ENCODE assay signal across 19 cellular contexts in genomic region chr19:622666-623065, GRCh38. TPM values are rescaled to one million over a fixed set of nuclear protein-coding genes. Genes with fewer than 3 reads are reported as not detected.
DNase-seq lines count a peak whose midpoint lies in the region; ATAC-seq, FAIRE-seq and TF ChIP-seq lines count a peak whose summit lies in the region.
"Had no signal": no experiment of that assay in that cellular context is flagged by ENCODE, and none has a peak within 500 bp of the region (broad histone marks: within the 10 kb centered on the region; RNA-seq: fewer than 3 reads in every experiment).

No MANE protein-coding gene starts in this region.

- H3K4me2 ChIP-seq in A549: no peak overlapping the region; the same call in 2 of the 3 replicates
- H3K4me2 ChIP-seq in H9 (ENCODE audit: insufficient read depth, insufficient read length, low read length): no peak overlapping the region
- no peak overlapping the region for H3K4me2 ChIP-seq in neuronal stem cell (ENCODE audit: insufficient read depth, low read length, poor library complexity, severe bottlenecking)
- H3K4me2 ChIP-seq in mesenchymal stem cell (ENCODE audit: low read length, poor library complexity, severe bottlenecking): no peak overlapping the region
- H3K4me2 ChIP-seq: GM23338 had no signal

- H3K4me3 Mint-ChIP-seq in H9 (no peak overlapping the region), chondrocyte (ENCODE audit: unreplicated experiment) (no peak overlapping the region)
- H3K4me3 Mint-ChIP-seq: B cell; CD4-positive, alpha-beta T cell; GM23338; IgD-negative memory B cell had no signal

- H3K79me1 ChIP-seq in H9 (ENCODE audit: insufficient read depth, low read depth, low read length, poor library complexity, severe bottlenecking) (peaks cover under 1% of the 10 kb centered on the region), neuronal stem cell (ENCODE audit: low read depth, low read length) (peaks cover 5% of the 10 kb centered on the region), mesenchymal stem cell (replicated peaks; ENCODE audit: low read length, poor library complexity, severe bottlenecking) (peaks cover 18% of the 10 kb centered on the region)

- H2BK120ac ChIP-seq in H9 (ENCODE audit: low read depth, low read length, poor library complexity, severe bottlenecking) (no peak overlapping the region), neuronal stem cell (ENCODE audit: low read depth, low read length) (no peak overlapping the region), mesenchymal stem cell (ENCODE audit: low read depth, low read length) (no peak overlapping the region)

- TF ChIP-seq RAD21 in A549 (conservative IDR thresholded peaks at IDR 0.05 in 1 of 2, IDR thresholded peaks at IDR 0.05 in 1 of 2): no peak

- H2AFZ ChIP-seq in H9 (ENCODE audit: low read length) (no peak overlapping the region), neuronal stem cell (ENCODE audit: low read length) (no peak overlapping the region), mesenchymal stem cell (ENCODE audit: low read depth, low read length) (no peak overlapping the region)
- H2AFZ ChIP-seq: GM23338 had no signal

- no peaks in the 10 kb centered on the region for H4K20me1 ChIP-seq in H9 (ENCODE audit: control insufficient read depth, insufficient read depth, insufficient read length)

- DNase-seq in A549 (ENCODE audit: low read depth in 1 of 2, low spot score in 1 of 2) (no peak), H9 (peak; percentile 29), chondrocyte (ENCODE audit: low spot score) (peak; percentile 93), neuronal stem cell (ENCODE audit: low spot score) (no peak), mesenchymal stem cell (no peak), GM19238 (ENCODE audit: insufficient read length, low spot score) (no peak), epidermal melanocyte (ENCODE audit: insufficient read length, low spot score) (no peak)
- DNase-seq: 8988T; C1 segment of cervical spinal cord; Caco-2; CD4-positive, alpha-beta T cell; H7 had no signal

- H3K4me3 ChIP-seq in A549 (no peak overlapping the region), neuronal stem cell (ENCODE audit: low read length in 2 of 2) (no peak overlapping the region), mesenchymal stem cell (ENCODE audit: insufficient read depth in 1 of 2, low read depth in 1 of 2, low read length in 2 of 2) (no peak overlapping the region)
- H3K4me3 ChIP-seq: GM23338 had no signal

- no peak for ATAC-seq in A549
- ATAC-seq: GM23338 had no signal

- H3K23me2 ChIP-seq in H9 (ENCODE audit: insufficient read length, low read depth, low read length, poor library complexity, severe bottlenecking): no peaks in the 10 kb centered on the region

- no peak for TF ChIP-seq EP300 in A549 (IDR thresholded peaks at IDR 0.05)

- no peak overlapping the region for H3K9ac ChIP-seq in H9 (ENCODE audit: extremely low read depth, insufficient read length, low read length)
- H3K9ac ChIP-seq in neuronal stem cell (ENCODE audit: low read depth, low read length, poor library complexity): no peak overlapping the region
- H3K9ac ChIP-seq in mesenchymal stem cell (ENCODE audit: low read length): no peak overlapping the region

- H3K4me1 ChIP-seq in A549 (peaks cover 40% of the 10 kb centered on the region), H9 (ENCODE audit: insufficient read depth, low read length) (no peaks in the 10 kb centered on the region), neuronal stem cell (ENCODE audit: control insufficient read depth in 2 of 2, insufficient read depth in 1 of 2, low read depth in 1 of 2, low read length in 2 of 2) (peaks cover 0 to 12% of the 10 kb centered on the region in 2 donors), mesenchymal stem cell (ENCODE audit: control insufficient read depth, insufficient read depth, low read depth, low read length) (peaks cover 27% of the 10 kb centered on the region)
- H3K4me1 ChIP-seq: Caco-2 had no signal

- H3K18ac ChIP-seq in H9 (ENCODE audit: insufficient read length, low read depth, low read length): no peak overlapping the region
- no peak overlapping the region for H3K18ac ChIP-seq in neuronal stem cell (ENCODE audit: low read length)
- no peak overlapping the region for H3K18ac ChIP-seq in mesenchymal stem cell (ENCODE audit: low read depth in 1 of 2, low read length in 2 of 2)

- H2BK5ac ChIP-seq in H9 (ENCODE audit: insufficient read length, low read length): no peak overlapping the region
- H2BK5ac ChIP-seq in neuronal stem cell (ENCODE audit: low read length): no peak overlapping the region
- H2BK5ac ChIP-seq in mesenchymal stem cell (ENCODE audit: low read depth, low read length, poor library complexity, severe bottlenecking): no peak overlapping the region

- H2AK5ac ChIP-seq in H9 (ENCODE audit: insufficient read length, low read length): no peak overlapping the region
- no peak overlapping the region for H2AK5ac ChIP-seq in neuronal stem cell (ENCODE audit: low read depth, low read length)
- no peak overlapping the region for H2AK5ac ChIP-seq in mesenchymal stem cell (ENCODE audit: low read length, severe bottlenecking)

- H3K14ac ChIP-seq in H9 (ENCODE audit: insufficient read depth, low read length) (no peak overlapping the region), neuronal stem cell (ENCODE audit: low read length) (no peak overlapping the region), mesenchymal stem cell (ENCODE audit: low read length in 2 of 2) (no peak overlapping the region)

- no peak overlapping the region for H4K8ac ChIP-seq in H9 (replicated peaks; ENCODE audit: insufficient read length, low read depth, low read length)
- H4K8ac ChIP-seq in neuronal stem cell (ENCODE audit: low read depth, low read length): no peak overlapping the region
- H4K8ac ChIP-seq in mesenchymal stem cell (ENCODE audit: low read length): no peak overlapping the region

- H3K27me3 Mint-ChIP-seq in H9 (ENCODE audit: low read depth): no peaks in the 10 kb centered on the region
- no peaks in the 10 kb centered on the region for H3K27me3 Mint-ChIP-seq in chondrocyte (ENCODE audit: low read depth)
- H3K27me3 Mint-ChIP-seq: B cell; CD4-positive, alpha-beta T cell; IgD-negative memory B cell had no signal

- POLR2A ChIA-PET in A549 (lab: Yijun Ruan, JAX): interaction anchor here (1.3 kb wide), 1 partner anchor 11 kb away, joined by 3 read pairs; the partner anchor contains the start of gene POLRMT

- H2BK12ac ChIP-seq in H9 (ENCODE audit: insufficient read length, low read depth, low read length): no peak overlapping the region
- peak overlapping the region; percentile 10 for H2BK12ac ChIP-seq in neuronal stem cell (ENCODE audit: low read length)
- no peak overlapping the region for H2BK12ac ChIP-seq in mesenchymal stem cell (ENCODE audit: low read length in 2 of 2)

- no peak overlapping the region for H4K5ac ChIP-seq in H9 (ENCODE audit: insufficient read length, low read depth, low read length)

- no peak overlapping the region for H2BK20ac ChIP-seq in H9 (ENCODE audit: low read depth, low read length, poor library complexity, severe bottlenecking)

- FAIRE-seq in A549 (lab: Jason Lieb, UNC): no peak
- FAIRE-seq: D721Med, G401.6, GM12891, HTR-8/SVneo had no signal

- H4K91ac ChIP-seq in H9 (ENCODE audit: insufficient read length, low read depth, low read length) (no peak overlapping the region), neuronal stem cell (ENCODE audit: low read depth, low read length, poor library complexity) (no peak overlapping the region), mesenchymal stem cell (ENCODE audit: low read length) (no peak overlapping the region)

- H3K56ac ChIP-seq in H9 (ENCODE audit: insufficient read length, low read depth, low read length): no peak overlapping the region

- no peaks in the 10 kb centered on the region for H3K79me2 ChIP-seq in H9 (ENCODE audit: insufficient read depth, low read length)

- H3K9me3 Mint-ChIP-seq in H9 (no peaks in the 10 kb centered on the region), chondrocyte (ENCODE audit: low read depth) (no peaks in the 10 kb centered on the region)
- H3K9me3 Mint-ChIP-seq: CD4-positive, alpha-beta T cell; GM23338; IgD-negative memory B cell had no signal

- no peaks in the 10 kb centered on the region for H3K4me1 Mint-ChIP-seq in H9
- H3K4me1 Mint-ChIP-seq in chondrocyte (ENCODE audit: low read depth): peaks cover 15% of the 10 kb centered on the region
- H3K4me1 Mint-ChIP-seq: B cell had no signal

- H3K4ac ChIP-seq in H9 (ENCODE audit: low read depth, low read length): no peak overlapping the region
- H3K4ac ChIP-seq in neuronal stem cell (ENCODE audit: low read length): no peak overlapping the region
- no peak overlapping the region for H3K4ac ChIP-seq in mesenchymal stem cell (ENCODE audit: low read depth in 1 of 2, low read length in 2 of 2)

- H3K27ac ChIP-seq in A549: peak overlapping the region; percentile 98 to 99
- H3K27ac ChIP-seq in H9 (ENCODE audit: insufficient read length, low read depth, low read length): no peak overlapping the region
- no peak overlapping the region for H3K27ac ChIP-seq in neuronal stem cell (replicated peaks; ENCODE audit: low read length)
- H3K27ac ChIP-seq in mesenchymal stem cell (ENCODE audit: low read length, poor library complexity, severe bottlenecking): no peak overlapping the region

- H3K9me3 ChIP-seq in A549: no peaks in the 10 kb centered on the region
- H3K9me3 ChIP-seq in H9 (ENCODE audit: control insufficient read depth, low read depth, low read length): no peaks in the 10 kb centered on the region
- H3K9me3 ChIP-seq in neuronal stem cell (replicated peaks in 1 of 2; ENCODE audit: control insufficient read depth in 2 of 2, insufficient read depth in 1 of 2, low read depth in 1 of 2, low read length in 2 of 2): no peaks in the 10 kb centered on the region
- H3K9me3 ChIP-seq in mesenchymal stem cell (ENCODE audit: control insufficient read depth, low read length): no peaks in the 10 kb centered on the region
- H3K9me3 ChIP-seq: Caco-2 had no signal

- no peak overlapping the region for H2BK15ac ChIP-seq in H9 (ENCODE audit: low read depth, low read length)
- no peak overlapping the region for H2BK15ac ChIP-seq in neuronal stem cell (ENCODE audit: low read length)
- no peak overlapping the region for H2BK15ac ChIP-seq in mesenchymal stem cell (ENCODE audit: low read depth, poor library complexity, severe bottlenecking)

- H3K23ac ChIP-seq in H9 (ENCODE audit: insufficient read length, low read depth, low read length) (no peak overlapping the region), neuronal stem cell (ENCODE audit: low read depth, low read length, poor library complexity) (no peak overlapping the region), mesenchymal stem cell (ENCODE audit: low read length in 2 of 2) (no peak overlapping the region)

- H3K36me3 ChIP-seq in neuronal stem cell (replicated peaks in 1 of 2; ENCODE audit: control insufficient read depth in 2 of 2, insufficient read depth in 2 of 2, low read length in 2 of 2): peaks cover 30 to 64% of the 10 kb centered on the region in 2 donors
- H3K36me3 ChIP-seq in mesenchymal stem cell (ENCODE audit: control insufficient read depth in 1 of 2, insufficient read depth in 2 of 2, low read depth in 1 of 2, low read length in 2 of 2): peaks cover 37 to 69% of the 10 kb centered on the region in 2 experiments

- 96% methylated on average over 14 of the region's 37 CpGs for WGBS in A549 (ENCODE audit: missing lambda C conversion rate)
- WGBS in H9 (ENCODE audit: extremely low coverage, insufficient read length, low lambda C conversion rate): no CpG with 5 or more reads among the region's 37 CpGs
- WGBS in neuronal stem cell (ENCODE audit: extremely low coverage in 2 of 2, insufficient read length in 2 of 2, insufficient replicate concordance in 1 of 2), 2 donors: no CpG with 5 or more reads among the region's 37 CpGs
- WGBS in mesenchymal stem cell: 97% methylated on average over 37 of the region's 37 CpGs

- H3K27ac Mint-ChIP-seq in H9: no peak overlapping the region
- no peak overlapping the region for H3K27ac Mint-ChIP-seq in chondrocyte (ENCODE audit: unreplicated experiment)
- H3K27ac Mint-ChIP-seq: B cell; CD4-positive, alpha-beta T cell; GM23338; IgD-negative memory B cell had no signal

- H3K27me3 ChIP-seq in H9 (ENCODE audit: insufficient read depth, low read length) (no peaks in the 10 kb centered on the region), neuronal stem cell (ENCODE audit: control insufficient read depth in 3 of 3, insufficient read depth in 3 of 3, low read depth in 1 of 3, low read length in 3 of 3) (no peaks in the 10 kb centered on the region), mesenchymal stem cell (ENCODE audit: control insufficient read depth in 1 of 2, insufficient read depth in 1 of 2, low read length in 2 of 2) (no peaks in the 10 kb centered on the region)

- peaks cover 24 to 52% (median 42%) of the 10 kb centered on the region in 3 experiments; a peak in 6 of 7 replicates for H3K36me3 Mint-ChIP-seq in H9 (ENCODE audit: insufficient read depth in 1 of 3, low read depth in 3 of 3)
- peaks cover 7% of the 10 kb centered on the region for H3K36me3 Mint-ChIP-seq in chondrocyte (ENCODE audit: low read depth)

- CTCF ChIA-PET in A549 (lab: Yijun Ruan, JAX): interaction anchor here (2.0 to 2.4 kb wide), 2 partner anchors 16 to 34 kb away, joined by 7 read pairs; no protein-coding TSS in a partner anchor

- H3T11ph ChIP-seq in H9 (ENCODE audit: low read length): no peak overlapping the region

- TF ChIP-seq CTCF in A549 (IDR thresholded peaks at IDR 0.05): no peak
- no peak for TF ChIP-seq CTCF in H9 (conservative IDR thresholded peaks at IDR 0.05)
- TF ChIP-seq CTCF in chondrocyte (IDR thresholded peaks at IDR 0.05): no peak

- TF ChIP-seq POLR2A in A549 (IDR thresholded peaks at IDR 0.05; ENCODE audit: low read length): no peak

RNA-seq across cellular contexts. Expression of gene POLRMT, which starts 10.7 kb away (rescaled TPM):
- 41.9 and 59.8 TPM in 2 replicates for polyA plus RNA-seq in A549 (2011; rRNA removed)
- polyA plus RNA-seq in A549 (2012; cell fraction: cytosol; rRNA removed): 58.8 and 76.2 TPM in 2 replicates
- 187 and 288 TPM in 2 replicates for polyA plus RNA-seq in A549 (2012; cell fraction: nucleus; rRNA removed)
- polyA plus RNA-seq in A549 (2017; fragmentation: RNase III; extraction: RNeasy Plus Mini Kit Qiagen cat#74134 plus additional on column Dnase treatment): 65.0 to 68.8 TPM (median 66.5 TPM) in 3 replicates
- 192 and 233 TPM in 2 replicates for polyA minus RNA-seq in A549 (2011; rRNA and poly(A)+ RNA removed)
- total RNA-seq in H9 (2021): 101 and 104 TPM in 2 replicates
- total RNA-seq in chondrocyte: 27.3 to 35.8 TPM (median 35.5 TPM) in 3 replicates
- 50.0 TPM for polyA plus RNA-seq in neuronal stem cell (2013, experiment 1 of 2)
- polyA plus RNA-seq in neuronal stem cell (2013, experiment 2 of 2): 45.6 TPM
- 24.9 TPM for polyA plus RNA-seq in mesenchymal stem cell (2013, experiment 1 of 2)
- 23.7 TPM for polyA plus RNA-seq in mesenchymal stem cell (2013, experiment 2 of 2)

RNA-seq across cellular contexts. Expression of gene FGF22, which starts 17.0 kb away (rescaled TPM):
- polyA plus RNA-seq in A549 (2011; rRNA removed) (0.13 TPM in 1 of 2 replicates, not detected in the other), A549 (2017; fragmentation: RNase III; extraction: RNeasy Plus Mini Kit Qiagen cat#74134 plus additional on column Dnase treatment) (0.79 to 1.1 TPM (median 1.0 TPM) in 3 replicates)
- 0.28 and 0.39 TPM in 2 replicates for polyA plus RNA-seq in A549 (2012; cell fraction: cytosol; rRNA removed)
- 1.5 and 1.7 TPM in 2 replicates for polyA plus RNA-seq in A549 (2012; cell fraction: nucleus; rRNA removed)
- not detected in 2 replicates for polyA minus RNA-seq in A549 (2011; rRNA and poly(A)+ RNA removed)
- total RNA-seq in H9 (2021) (0.72 and 0.99 TPM in 2 replicates), chondrocyte (not detected in 3 replicates)
- 0.78 TPM for polyA plus RNA-seq in neuronal stem cell (2013, experiment 1 of 2)
- 0.66 TPM for polyA plus RNA-seq in neuronal stem cell (2013, experiment 2 of 2)
- 0.04 TPM for polyA plus RNA-seq in mesenchymal stem cell (2013, experiment 1 of 2)
- polyA plus RNA-seq in mesenchymal stem cell (2013, experiment 2 of 2): 0.07 TPM
- total RNA-seq: H7 had no signal
- polyA plus RNA-seq: IgD-negative memory B cell had no signal

RNA-seq across cellular contexts. Expression of gene HCN2, which starts 33.0 kb away (rescaled TPM):
- 2.7 and 7.1 TPM in 2 replicates for polyA plus RNA-seq in A549 (2011; rRNA removed)
- polyA plus RNA-seq in A549 (2012; cell fraction: cytosol; rRNA removed): 11.4 and 16.3 TPM in 2 replicates
- polyA plus RNA-seq in A549 (2012; cell fraction: nucleus; rRNA removed): 13.9 and 20.2 TPM in 2 replicates
- 23.2 to 24.8 TPM (median 24.7 TPM) in 3 replicates for polyA plus RNA-seq in A549 (2017; fragmentation: RNase III; extraction: RNeasy Plus Mini Kit Qiagen cat#74134 plus additional on column Dnase treatment)
- polyA minus RNA-seq in A549 (2011; rRNA and poly(A)+ RNA removed): 15.7 and 22.3 TPM in 2 replicates
- total RNA-seq in H9 (2021): 3.7 and 4.1 TPM in 2 replicates
- total RNA-seq in chondrocyte: 6.2 to 6.8 TPM (median 6.7 TPM) in 3 replicates
- 0.10 TPM for polyA plus RNA-seq in neuronal stem cell (2013, experiment 1 of 2)
- polyA plus RNA-seq in neuronal stem cell (2013, experiment 2 of 2): 0.10 TPM
- polyA plus RNA-seq in mesenchymal stem cell (2013, experiment 1 of 2): 2.0 TPM
- polyA plus RNA-seq in mesenchymal stem cell (2013, experiment 2 of 2): 2.1 TPM
- polyA plus RNA-seq: IgD-negative memory B cell had no signal

RNA-seq across cellular contexts. Expression of gene RNF126, which starts 40.3 kb away (rescaled TPM):
- 3.1 and 4.9 TPM in 2 replicates for polyA plus RNA-seq in A549 (2011; rRNA removed)
- polyA plus RNA-seq in A549 (2012; cell fraction: cytosol; rRNA removed): 43.6 and 53.5 TPM in 2 replicates
- 71.1 and 89.5 TPM in 2 replicates for polyA plus RNA-seq in A549 (2012; cell fraction: nucleus; rRNA removed)
- 35.0 to 36.3 TPM (median 35.4 TPM) in 3 replicates for polyA plus RNA-seq in A549 (2017; fragmentation: RNase III; extraction: RNeasy Plus Mini Kit Qiagen cat#74134 plus additional on column Dnase treatment)
- 2.4 and 5.0 TPM in 2 replicates for polyA minus RNA-seq in A549 (2011; rRNA and poly(A)+ RNA removed)
- 78.0 and 81.9 TPM in 2 replicates for total RNA-seq in H9 (2021)
- total RNA-seq in chondrocyte: 29.3 to 36.3 TPM (median 29.5 TPM) in 3 replicates
- 59.4 TPM for polyA plus RNA-seq in neuronal stem cell (2013, experiment 1 of 2)
- polyA plus RNA-seq in neuronal stem cell (2013, experiment 2 of 2): 57.6 TPM
- 41.9 TPM for polyA plus RNA-seq in mesenchymal stem cell (2013, experiment 1 of 2)
- 43.6 TPM for polyA plus RNA-seq in mesenchymal stem cell (2013, experiment 2 of 2)

RNA-seq across cellular contexts. Expression of gene BSG, which starts 50.3 kb away (rescaled TPM):
- polyA plus RNA-seq in A549 (2011; rRNA removed) (237 and 285 TPM in 2 replicates), A549 (2017; fragmentation: RNase III; extraction: RNeasy Plus Mini Kit Qiagen cat#74134 plus additional on column Dnase treatment) (528 to 583 TPM (median 579 TPM) in 3 replicates)
- 453 and 544 TPM in 2 replicates for polyA plus RNA-seq in A549 (2012; cell fraction: cytosol; rRNA removed)
- 893 and 1,029 TPM in 2 replicates for polyA plus RNA-seq in A549 (2012; cell fraction: nucleus; rRNA removed)
- 251 and 294 TPM in 2 replicates for polyA minus RNA-seq in A549 (2011; rRNA and poly(A)+ RNA removed)
- total RNA-seq in H9 (2021) (715 and 719 TPM in 2 replicates), chondrocyte (440 to 503 TPM (median 452 TPM) in 3 replicates)
- 596 TPM for polyA plus RNA-seq in neuronal stem cell (2013, experiment 1 of 2)
- 585 TPM for polyA plus RNA-seq in neuronal stem cell (2013, experiment 2 of 2)
- 617 TPM for polyA plus RNA-seq in mesenchymal stem cell (2013, experiment 1 of 2)
- polyA plus RNA-seq in mesenchymal stem cell (2013, experiment 2 of 2): 607 TPM

Comparison
In these comparisons a context has a peak if more than half of its experiments do, and no peak if none do; other contexts are left out.
1. DNase-seq: peak in H9 (single experiment) and chondrocyte (single experiment); none in A549 (0 of 2), neuronal stem cell (single experiment), mesenchymal stem cell (single experiment), GM19238 (single experiment) and epidermal melanocyte (single experiment).
2. H3K27ac ChIP-seq: peak in A549 (2 of 2); none in H9 (single experiment), neuronal stem cell (single experiment) and mesenchymal stem cell (single experiment).